In genomic region chr15:48872632-48873031, GRCh38 we compare ENCODE assay signal across 39 cellular contexts.
"Had no signal": no experiment of that assay in that cellular context is flagged by ENCODE, and none has a peak within 500 bp of the region (broad histone marks: within the 10 kb centered on the region; RNA-seq: fewer than 3 reads in every experiment).

No MANE protein-coding gene starts in this region.

- H3K27me3 Mint-ChIP-seq: brain had no signal

- ATAC-seq: activated naive CD4-positive, alpha-beta T cell treated with anti-CD3 and anti-CD28 coated beads, Interleukin-2, amount 50 U/mL, for 72 hours; activated naive CD8-positive, alpha-beta T cell treated with anti-CD3 and anti-CD28 coated beads, Interleukin-2, amount 50 U/mL, for 24 hours; activated T-cell treated with anti-CD3 and anti-CD28 coated beads, Interleukin-2, amount 50 U/mL, for 4 hours; activated T-cell treated with anti-CD3 and anti-CD28 coated beads, Interleukin-2, amount 50 U/mL, for 72 hours; activated T-helper 17 cell treated with anti-CD3 and anti-CD28 coated beads, Interleukin-2, amount 50 U/mL, for 72 hours; body of pancreas had no signal

- H3K4me3 Mint-ChIP-seq: activated naive CD4-positive, alpha-beta T cell treated with anti-CD3 and anti-CD28 coated beads for 36 hours; activated naive CD4-positive, alpha-beta T cell treated with anti-CD3 and anti-CD28 coated beads, Interleukin-2, amount 10 ng/mL, durations not matched to agents 7 days and 5 days; activated naive CD4-positive, alpha-beta T cell treated with anti-CD3 and anti-CD28 coated beads, Interleukin-2, amount 50 U/mL, for 24 hours; activated naive CD8-positive, alpha-beta T cell; activated naive CD8-positive, alpha-beta T cell treated with anti-CD3 and anti-CD28 coated beads for 36 hours; activated naive CD8-positive, alpha-beta T cell treated with anti-CD3 and anti-CD28 coated beads, Interleukin-2, amount 10 ng/mL, durations not matched to agents 7 days and 5 days; activated naive CD8-positive, alpha-beta T cell treated with anti-CD3 and anti-CD28 coated beads, Interleukin-2, amount 50 U/mL, for 24 hours; activated T-cell treated with anti-CD3 and anti-CD28 coated beads, Interleukin-2, amount 50 U/mL, for 24 hours; activated T-cell treated with anti-CD3 and anti-CD28 coated beads, Interleukin-2, amount 50 U/mL, for 4 hours; activated T-cell treated with anti-CD3 and anti-CD28 coated beads, Interleukin-2, amount 50 U/mL, for 72 hours; activated T-helper 1 cell treated with anti-CD3 and anti-CD28 coated beads, Interleukin-12 subunit alpha, Interleukin-12 subunit beta, Interleukin-2, Interleukin-4 antibody, amounts not matched to agents 30 ng/mL and 10 ng/mL and 1 ng/mL, durations not matched to agents 14 hours and 24 hours and 36 hours; activated T-helper 17 cell treated with anti-CD3 and anti-CD28 coated beads, Interleukin-2, amount 50 U/mL, for 72 hours; central memory CD8-positive, alpha-beta T cell had no signal

- H3K27ac Mint-ChIP-seq: activated naive CD4-positive, alpha-beta T cell treated with anti-CD3 and anti-CD28 coated beads for 36 hours; activated naive CD4-positive, alpha-beta T cell treated with anti-CD3 and anti-CD28 coated beads, Interleukin-2, amount 10 ng/mL, durations not matched to agents 7 days and 5 days; activated naive CD4-positive, alpha-beta T cell treated with anti-CD3 and anti-CD28 coated beads, Interleukin-2, amount 50 U/mL, for 24 hours; activated naive CD4-positive, alpha-beta T cell treated with anti-CD3 and anti-CD28 coated beads, Interleukin-2, amount 50 U/mL, for 72 hours; activated naive CD8-positive, alpha-beta T cell; activated naive CD8-positive, alpha-beta T cell treated with anti-CD3 and anti-CD28 coated beads for 36 hours; activated naive CD8-positive, alpha-beta T cell treated with anti-CD3 and anti-CD28 coated beads, Interleukin-2, amount 10 ng/mL, durations not matched to agents 7 days and 5 days; activated naive CD8-positive, alpha-beta T cell treated with anti-CD3 and anti-CD28 coated beads, Interleukin-2, amount 50 U/mL, for 24 hours; activated T-cell treated with anti-CD3 and anti-CD28 coated beads, Interleukin-2, amount 50 U/mL, for 24 hours; activated T-cell treated with anti-CD3 and anti-CD28 coated beads, Interleukin-2, amount 50 U/mL, for 72 hours; activated T-helper 1 cell treated with anti-CD3 and anti-CD28 coated beads, Interleukin-12 subunit alpha, Interleukin-12 subunit beta, Interleukin-2, Interleukin-4 antibody, amounts not matched to agents 30 ng/mL and 10 ng/mL and 1 ng/mL, durations not matched to agents 14 hours and 24 hours and 36 hours; activated T-helper 17 cell treated with anti-CD3 and anti-CD28 coated beads, Interleukin-2, amount 50 U/mL, for 72 hours; activated T-helper 2 cell treated with anti-CD3 and anti-CD28 coated beads, Interferon-gamma antibody, Interleukin-2, Interleukin-4, amounts not matched to agents 10 μg/mL and 5 μg/mL and 100 μg/mL, durations not matched to agents 14 hours and 24 hours and 36 hours; brain had no signal

- H3K9me3 ChIP-seq: adrenal gland, ascending aorta, body of pancreas, breast epithelium had no signal

- H3K4me1 ChIP-seq: ascending aorta, body of pancreas, breast epithelium had no signal

- DNase-seq: activated effector memory CD4-positive, alpha-beta T cell treated with anti-CD3 and anti-CD28 coated beads, Interleukin-2, amount 50 U/mL, for 16 hours; activated effector memory CD4-positive, alpha-beta T cell treated with Interleukin-2 at 50 U/mL for 16 hours; activated gamma-delta T cell; activated gamma-delta T cell treated with Interleukin-2 at 50 U/mL for 16 hours; activated naive CD4-positive, alpha-beta T cell; activated naive CD4-positive, alpha-beta T cell treated with anti-CD3 and anti-CD28 coated beads for 36 hours; activated naive CD4-positive, alpha-beta T cell treated with anti-CD3 and anti-CD28 coated beads, Interleukin-2, amount 10 ng/mL, durations not matched to agents 7 days and 5 days; activated naive CD4-positive, alpha-beta T cell treated with anti-CD3 and anti-CD28 coated beads, Interleukin-2, amount 50 U/mL, for 16 hours; activated naive CD4-positive, alpha-beta T cell treated with Interleukin-2 at 50 U/mL for 16 hours; activated naive CD8-positive, alpha-beta T cell treated with anti-CD3 and anti-CD28 coated beads for 36 hours; activated naive CD8-positive, alpha-beta T cell treated with anti-CD3 and anti-CD28 coated beads, Interleukin-2, amount 10 ng/mL, durations not matched to agents 7 days and 5 days; activated naive CD8-positive, alpha-beta T cell treated with anti-CD3 and anti-CD28 coated beads, Interleukin-2, amount 50 U/mL, for 24 hours; activated T-cell treated with anti-CD3 and anti-CD28 coated beads, Interleukin-2, amount 50 U/mL, for 24 hours; activated T-cell treated with anti-CD3 and anti-CD28 coated beads, Interleukin-2, amount 50 U/mL, for 4 hours; activated T-cell treated with anti-CD3 and anti-CD28 coated beads, Interleukin-2, amount 50 U/mL, for 48 hours; activated T-cell treated with anti-CD3 and anti-CD28 coated beads, Interleukin-2, amount 50 U/mL, for 72 hours; adrenal gland; amniotic stem cell; amygdala; anterior cingulate cortex; aorta; body of pancreas; brain microvascular endothelial cell; caudate nucleus; central memory CD4-positive, alpha-beta T cell; cerebellar nuclear complex had no signal

- H3K36me3 Mint-ChIP-seq: activated naive CD4-positive, alpha-beta T cell treated with anti-CD3 and anti-CD28 coated beads, Interleukin-2, amount 10 ng/mL, durations not matched to agents 7 days and 5 days; activated naive CD4-positive, alpha-beta T cell treated with anti-CD3 and anti-CD28 coated beads, Interleukin-2, amount 50 U/mL, for 24 hours; activated naive CD8-positive, alpha-beta T cell treated with anti-CD3 and anti-CD28 coated beads for 36 hours; activated naive CD8-positive, alpha-beta T cell treated with anti-CD3 and anti-CD28 coated beads, Interleukin-2, amount 10 ng/mL, durations not matched to agents 7 days and 5 days; brain had no signal

- H3K27me3 ChIP-seq: adrenal gland, ascending aorta, brain microvascular endothelial cell, breast epithelium had no signal

- H3K4me3 ChIP-seq: adrenal gland, ascending aorta, body of pancreas, breast epithelium, cardiac muscle cell had no signal

- H3K36me3 ChIP-seq: adrenal gland, ascending aorta, brain microvascular endothelial cell, breast epithelium, cardiac muscle cell had no signal

- H3K27ac ChIP-seq: adrenal gland, ascending aorta, body of pancreas, brain microvascular endothelial cell, breast epithelium, cardiac muscle cell had no signal

- H3K9me3 Mint-ChIP-seq: activated naive CD4-positive, alpha-beta T cell treated with anti-CD3 and anti-CD28 coated beads for 36 hours; activated naive CD4-positive, alpha-beta T cell treated with anti-CD3 and anti-CD28 coated beads, Interleukin-2, amount 10 ng/mL, durations not matched to agents 7 days and 5 days; activated naive CD4-positive, alpha-beta T cell treated with anti-CD3 and anti-CD28 coated beads, Interleukin-2, amount 50 U/mL, for 24 hours; activated naive CD4-positive, alpha-beta T cell treated with anti-CD3 and anti-CD28 coated beads, Interleukin-2, amount 50 U/mL, for 72 hours; activated naive CD8-positive, alpha-beta T cell treated with anti-CD3 and anti-CD28 coated beads for 36 hours; activated naive CD8-positive, alpha-beta T cell treated with anti-CD3 and anti-CD28 coated beads, Interleukin-2, amount 10 ng/mL, durations not matched to agents 7 days and 5 days; activated naive CD8-positive, alpha-beta T cell treated with anti-CD3 and anti-CD28 coated beads, Interleukin-2, amount 50 U/mL, for 24 hours; activated T-cell treated with anti-CD3 and anti-CD28 coated beads, Interleukin-2, amount 50 U/mL, for 24 hours; activated T-cell treated with anti-CD3 and anti-CD28 coated beads, Interleukin-2, amount 50 U/mL, for 4 hours; activated T-cell treated with anti-CD3 and anti-CD28 coated beads, Interleukin-2, amount 50 U/mL, for 72 hours; activated T-helper 1 cell treated with anti-CD3 and anti-CD28 coated beads, Interleukin-12 subunit alpha, Interleukin-12 subunit beta, Interleukin-2, Interleukin-4 antibody, amounts not matched to agents 30 ng/mL and 10 ng/mL and 1 ng/mL, durations not matched to agents 14 hours and 24 hours and 36 hours; activated T-helper 17 cell treated with anti-CD3 and anti-CD28 coated beads, Interleukin-2, amount 50 U/mL, for 72 hours; activated T-helper 2 cell treated with anti-CD3 and anti-CD28 coated beads, Interferon-gamma antibody, Interleukin-2, Interleukin-4, amounts not matched to agents 10 μg/mL and 5 μg/mL and 100 μg/mL, durations not matched to agents 14 hours and 24 hours and 36 hours; brain; central memory CD8-positive, alpha-beta T cell had no signal

- FAIRE-seq: bronchial epithelial cell, colon had no signal
